15 cellular contexts compared by ENCODE assay signal in the genomic region with DNA sequence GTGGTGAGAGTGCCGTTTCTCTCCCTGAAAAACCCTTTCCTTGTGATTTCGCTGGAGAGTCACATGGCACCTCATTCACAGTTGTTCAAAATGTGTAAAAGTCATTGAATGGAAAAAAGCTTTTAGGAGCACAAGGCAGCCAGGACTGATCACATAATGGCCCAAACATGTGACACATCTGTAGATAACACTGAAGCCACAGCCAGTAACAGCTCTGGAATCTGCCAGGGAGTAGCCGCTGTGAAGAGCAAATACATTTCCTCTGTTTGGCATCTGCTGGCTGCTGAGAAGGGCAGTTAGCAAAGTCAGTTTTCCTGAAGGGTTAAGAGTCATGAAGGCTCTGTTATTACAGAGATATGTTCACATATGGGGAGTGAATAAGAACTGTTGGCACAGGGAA.
DNase-seq lines count a peak whose midpoint lies in the region; ATAC-seq, FAIRE-seq and TF ChIP-seq lines count a peak whose summit lies in the region.
"Had no signal": no experiment of that assay in that cellular context is flagged by ENCODE, and none has a peak within 500 bp of the region (broad histone marks: within the 10 kb centered on the region; RNA-seq: fewer than 3 reads in every experiment).

No MANE protein-coding gene starts in this region.

- H3K27me3 Mint-ChIP-seq in MCF 10A (ENCODE audit: insufficient read depth, unreplicated experiment), result no peaks in the 10 kb centered on the region
- no peaks in the 10 kb centered on the region for H3K27me3 Mint-ChIP-seq in natural killer cell treated with Interleukin-12 subunit alpha and Interleukin-12 subunit beta and Interleukin-15 and Interleukin-18, amount 100 ng/mL, for 72 hours

- H3K9me3 Mint-ChIP-seq in MCF 10A (ENCODE audit: unreplicated experiment), result no peaks in the 10 kb centered on the region
- peaks cover 5% of the 10 kb centered on the region for H3K9me3 Mint-ChIP-seq in natural killer cell treated with Interleukin-12 subunit alpha and Interleukin-12 subunit beta and Interleukin-15 and Interleukin-18, amount 100 ng/mL, for 72 hours
- H3K9me3 Mint-ChIP-seq: activated naive CD4-positive, alpha-beta T cell treated with anti-CD3 and anti-CD28 coated beads for 36 hours had no signal

- TF ChIP-seq CTCF in bronchial epithelial cell (IDR thresholded peaks at IDR 0.05; ENCODE audit: insufficient read depth, low read length, severe bottlenecking) (no peak), MCF 10A (IDR thresholded peaks at IDR 0.05; ENCODE audit: unreplicated experiment) (no peak)

- no peaks in the 10 kb centered on the region for H3K36me3 Mint-ChIP-seq in MCF 10A (ENCODE audit: insufficient read depth, unreplicated experiment)
- no peaks in the 10 kb centered on the region for H3K36me3 Mint-ChIP-seq in natural killer cell treated with Interleukin-12 subunit alpha and Interleukin-12 subunit beta and Interleukin-15 and Interleukin-18, amount 100 ng/mL, for 72 hours

- CTCF ChIA-PET in MCF 10A (lab: Yijun Ruan, JAX), result interaction anchor here (0.6 kb wide), 1 partner anchor 863 kb away, joined by 3 read pairs; no protein-coding TSS in a partner anchor

- ATAC-seq in HG02623 (IDR thresholded peaks at IDR 0.05; ENCODE audit: unreplicated experiment), result no peak
- ATAC-seq in natural killer cell treated with Interleukin-12 subunit alpha and Interleukin-12 subunit beta and Interleukin-15 and Interleukin-18, amount 100 ng/mL, for 72 hours, result no peak
- no peak for ATAC-seq in left colon
- ATAC-seq: SK-N-SH treated with all-trans-retinoic acid at 6 μM for 48 hours had no signal

- H3K4me3 ChIP-seq in bronchial epithelial cell (ENCODE audit: low read depth, low read length), result no peak overlapping the region

- H3K27ac Mint-ChIP-seq in MCF 10A (ENCODE audit: low read depth, unreplicated experiment), result no peak overlapping the region
- H3K27ac Mint-ChIP-seq in natural killer cell treated with Interleukin-12 subunit alpha and Interleukin-12 subunit beta and Interleukin-15 and Interleukin-18, amount 100 ng/mL, for 72 hours, result no peak overlapping the region
- H3K27ac Mint-ChIP-seq: activated naive CD4-positive, alpha-beta T cell treated with anti-CD3 and anti-CD28 coated beads for 36 hours had no signal

- H3K4me1 Mint-ChIP-seq in MCF 10A (ENCODE audit: insufficient read depth, unreplicated experiment), result no peaks in the 10 kb centered on the region
- no peaks in the 10 kb centered on the region for H3K4me1 Mint-ChIP-seq in natural killer cell treated with Interleukin-12 subunit alpha and Interleukin-12 subunit beta and Interleukin-15 and Interleukin-18, amount 100 ng/mL, for 72 hours (ENCODE audit: low read depth in 2 of 2)

- BruUV-seq in MCF 10A (replicated peaks; lab: Mats Ljungman, UMichigan), result no TSS peak

- POLR2A ChIA-PET in MCF 10A (lab: Yijun Ruan, JAX), result no interaction called here

- DNase-seq in AG08395 (ENCODE audit: low spot score), result peak; percentile 72
- peak; percentile 54 for DNase-seq in HT1080 (ENCODE audit: low read depth)
- peak; percentile 1 for DNase-seq in bronchial epithelial cell (ENCODE audit: low read depth)
- peak; percentile 31 for DNase-seq in kidney glomerular epithelial cell (lab: John Stamatoyannopoulos, UW)
- DNase-seq in MCF 10A (ENCODE audit: unreplicated experiment), result no peak
- DNase-seq in natural killer cell treated with Interleukin-12 subunit alpha and Interleukin-12 subunit beta and Interleukin-15 and Interleukin-18, amount 100 ng/mL, for 72 hours (ENCODE audit: low spot score), result no peak
- no peak for DNase-seq in left colon
- DNase-seq: activated naive CD4-positive, alpha-beta T cell treated with anti-CD3 and anti-CD28 coated beads for 36 hours; cerebellar nuclear complex; erythroblast; NCI-H2171; WERI-Rb-1 had no signal

- no peaks in the 10 kb centered on the region for H3K36me3 ChIP-seq in bronchial epithelial cell (ENCODE audit: control insufficient read depth, insufficient read depth, low read length)
- H3K36me3 ChIP-seq: WERI-Rb-1 had no signal

- no peak overlapping the region for H3K4me3 Mint-ChIP-seq in MCF 10A (ENCODE audit: unreplicated experiment)
- no peak overlapping the region for H3K4me3 Mint-ChIP-seq in natural killer cell treated with Interleukin-12 subunit alpha and Interleukin-12 subunit beta and Interleukin-15 and Interleukin-18, amount 100 ng/mL, for 72 hours
- H3K4me3 Mint-ChIP-seq: activated naive CD4-positive, alpha-beta T cell treated with anti-CD3 and anti-CD28 coated beads for 36 hours had no signal

- no peak for FAIRE-seq in bronchial epithelial cell (lab: Jason Lieb, UNC)
- FAIRE-seq: GM12891 had no signal

- no peaks in the 10 kb centered on the region for H3K27me3 ChIP-seq in bronchial epithelial cell (ENCODE audit: control insufficient read depth, insufficient read depth, low read length)

- intact Hi-C loops in MCF 10A (cut with micrococcal nuclease) (no loop called here), left colon (cut with DNase I, micrococcal nuclease) (no loop called here)

Comparison
In these comparisons a context has a peak if more than half of its experiments do, and no peak if none do; other contexts are left out.
1. DNase-seq: peak in AG08395 (single experiment), HT1080 (single experiment), bronchial epithelial cell (single experiment) and kidney glomerular epithelial cell (single experiment); none in MCF 10A (single experiment), natural killer cell treated with Interleukin-12 subunit alpha and Interleukin-12 subunit beta and Interleukin-15 and Interleukin-18, amount 100 ng/mL, for 72 hours (single experiment) and left colon (0 of 2).